Comparison of ENCODE assay signal across 19 cellular contexts in the genomic region with DNA sequence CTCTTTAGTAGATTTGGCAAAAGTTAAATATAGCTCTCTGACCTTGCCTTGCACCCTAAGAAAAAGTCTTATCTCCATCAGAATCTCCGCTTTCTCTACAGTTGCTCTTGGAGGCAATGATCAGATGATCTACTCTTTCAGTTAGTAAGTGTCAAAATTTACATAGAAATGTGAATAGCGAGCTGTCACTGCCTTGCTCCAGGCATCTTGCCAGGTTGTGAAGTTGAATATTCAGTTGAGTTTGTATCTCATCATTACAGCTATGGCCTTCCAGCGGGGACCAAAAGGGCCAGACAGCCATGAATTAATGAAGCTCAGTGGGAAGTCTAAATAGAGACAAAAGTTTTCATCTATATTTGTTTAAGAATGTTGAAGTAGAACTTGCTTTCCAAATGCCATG.
"Had no signal": no experiment of that assay in that cellular context is flagged by ENCODE, and none has a peak within 500 bp of the region (broad histone marks: within the 10 kb centered on the region; RNA-seq: fewer than 3 reads in every experiment).

No MANE protein-coding gene starts in this region.

- H3K4me1 ChIP-seq: ascending aorta, gastroesophageal sphincter, stomach had no signal

- H3K27ac Mint-ChIP-seq: activated naive CD4-positive, alpha-beta T cell treated with anti-CD3 and anti-CD28 coated beads, Interleukin-2, amount 50 U/mL, for 24 hours; immature natural killer cell; naive thymus-derived CD8-positive, alpha-beta T cell; stimulated activated effector memory CD8-positive, alpha-beta T cell treated with anti-CD3 and anti-CD28 coated beads, Interleukin-12 subunit alpha, Interleukin-12 subunit beta, amount 100 ng/mL, for 72 hours had no signal

- H3K27me3 Mint-ChIP-seq: activated naive CD4-positive, alpha-beta T cell treated with anti-CD3 and anti-CD28 coated beads, Interleukin-2, amount 50 U/mL, for 24 hours had no signal

- ATAC-seq: esophagus mucosa; gastroesophageal sphincter; left ventricle myocardium superior; naive thymus-derived CD8-positive, alpha-beta T cell; sciatic nerve; stimulated activated effector memory CD8-positive, alpha-beta T cell treated with anti-CD3 and anti-CD28 coated beads, Interleukin-12 subunit alpha, Interleukin-12 subunit beta, amount 100 ng/mL, for 72 hours had no signal

- H3K4me1 Mint-ChIP-seq: activated naive CD4-positive, alpha-beta T cell treated with anti-CD3 and anti-CD28 coated beads, Interleukin-2, amount 50 U/mL, for 24 hours; immature natural killer cell; naive thymus-derived CD8-positive, alpha-beta T cell; stimulated activated effector memory CD8-positive, alpha-beta T cell treated with anti-CD3 and anti-CD28 coated beads, Interleukin-12 subunit alpha, Interleukin-12 subunit beta, amount 100 ng/mL, for 72 hours had no signal

- H3K9me3 Mint-ChIP-seq: activated naive CD4-positive, alpha-beta T cell treated with anti-CD3 and anti-CD28 coated beads, Interleukin-2, amount 50 U/mL, for 24 hours; stimulated activated effector memory CD8-positive, alpha-beta T cell treated with anti-CD3 and anti-CD28 coated beads, Interleukin-12 subunit alpha, Interleukin-12 subunit beta, amount 100 ng/mL, for 72 hours had no signal

- H3K27ac ChIP-seq: ascending aorta, gastroesophageal sphincter, ovary, stomach had no signal

- H3K4me3 Mint-ChIP-seq: activated naive CD4-positive, alpha-beta T cell treated with anti-CD3 and anti-CD28 coated beads, Interleukin-2, amount 50 U/mL, for 24 hours; immature natural killer cell; naive thymus-derived CD8-positive, alpha-beta T cell; stimulated activated effector memory CD8-positive, alpha-beta T cell treated with anti-CD3 and anti-CD28 coated beads, Interleukin-12 subunit alpha, Interleukin-12 subunit beta, amount 100 ng/mL, for 72 hours had no signal

- H3K36me3 ChIP-seq: ascending aorta, gastroesophageal sphincter, ovary, stomach had no signal

- H3K9me3 ChIP-seq: ascending aorta, gastroesophageal sphincter, ovary, stomach had no signal

- DNase-seq: activated CD4-positive, alpha-beta T cell treated with anti-CD3 and anti-CD28 coated beads, Interleukin-2, amount 50 U/mL, for 1 hour; activated gamma-delta T cell; effector CD8-positive, alpha-beta T cell; immature natural killer cell; left ventricle myocardium superior; mesenchymal stem cell; naive thymus-derived CD8-positive, alpha-beta T cell; ovary; stimulated activated CD4-positive, alpha-beta T cell treated with anti-CD3 and anti-CD28 coated beads, Interleukin-4, amount 100 ng/mL, for 24 hours; stomach; T-helper 1 cell; T-helper 9 cell had no signal

- H3K27me3 ChIP-seq: ascending aorta, gastroesophageal sphincter, ovary, stomach had no signal

- H3K36me3 Mint-ChIP-seq: activated naive CD4-positive, alpha-beta T cell treated with anti-CD3 and anti-CD28 coated beads, Interleukin-2, amount 50 U/mL, for 24 hours; naive thymus-derived CD8-positive, alpha-beta T cell; stimulated activated effector memory CD8-positive, alpha-beta T cell treated with anti-CD3 and anti-CD28 coated beads, Interleukin-12 subunit alpha, Interleukin-12 subunit beta, amount 100 ng/mL, for 72 hours had no signal

- H3K4me3 ChIP-seq: ascending aorta, gastroesophageal sphincter, ovary, smooth muscle cell, stomach had no signal
